ENCODE assay signal across 20 cellular contexts in genomic region chr1:22413799-22414198, GRCh38. TPM values are rescaled to one million over a fixed set of nuclear protein-coding genes. Genes with fewer than 3 reads are reported as not detected.
DNase-seq lines count a peak whose midpoint lies in the region; ATAC-seq, FAIRE-seq and TF ChIP-seq lines count a peak whose summit lies in the region.
"Had no signal": no experiment of that assay in that cellular context is flagged by ENCODE, and none has a peak within 500 bp of the region (broad histone marks: within the 10 kb centered on the region; RNA-seq: fewer than 3 reads in every experiment).

No MANE protein-coding gene starts in this region.

- TF ChIP-seq CTCF in K562 (IDR thresholded peaks at IDR 0.05 in 2 of 3, conservative IDR thresholded peaks at IDR 0.05 in 1 of 3; ENCODE audit: insufficient read depth in 2 of 3, low read depth in 1 of 3, low read length in 3 of 3), result no peak

- no peak for TF ChIP-seq POLR2A in K562 (conservative IDR thresholded peaks at IDR 0.05)

- H3K4me3 ChIP-seq in K562 (no peak overlapping the region), mucosa of stomach (ENCODE audit: low read length) (no peak overlapping the region), urinary bladder (ENCODE audit: low read depth, low read length) (no peak overlapping the region)
- H3K4me3 ChIP-seq: psoas muscle, tibial nerve had no signal

- H3K9ac ChIP-seq in K562 (ENCODE audit: insufficient read depth in 1 of 2, low read depth in 2 of 2, low read length in 2 of 2), result no peak overlapping the region
- peak overlapping the region; percentile 22 for H3K9ac ChIP-seq in mucosa of stomach (ENCODE audit: low read length)

- WGBS in K562 (ENCODE audit: insufficient coverage, low coverage, missing lambda C conversion rate), result 0% methylated on average over 1 of the region's 1 CpG
- WGBS in urinary bladder, result 44% methylated on average over 1 of the region's 1 CpG

- CTCF ChIA-PET in K562 (lab: Yijun Ruan, JAX; ENCODE audit: low intra/inter-chr PET ratio), result interaction anchor here (1.4 to 3.9 kb wide), 2 partner anchors 282 to 309 kb away, joined by 6 to 30 read pairs; no protein-coding TSS in a partner anchor

- H3K4me1 ChIP-seq in K562 (replicated peaks in 1 of 2; ENCODE audit: control insufficient read depth in 2 of 2, insufficient read depth in 2 of 2, low read length in 2 of 2) (peaks cover 3 to 4% of the 10 kb centered on the region in 2 experiments; a peak in 2 of 5 replicates), mucosa of stomach (ENCODE audit: control insufficient read depth, insufficient read depth, low read length) (peaks cover 32% of the 10 kb centered on the region), urinary bladder (ENCODE audit: insufficient read depth) (no peaks in the 10 kb centered on the region)

- DNase-seq in NCI-H510A treated with DMSO at 0.1 percent for 48 hours (lab: John Stamatoyannopoulos, UW) (peak; percentile 82), NCI-H510A (lab: John Stamatoyannopoulos, UW) (no peak), K562 (ENCODE audit: extremely low read depth in 1 of 4, low spot score in 3 of 4) (no peak)
- no peak for DNase-seq in activated effector memory CD4-positive, alpha-beta T cell treated with Interleukin-2 at 50 U/mL for 16 hours
- DNase-seq: activated CD4-positive, alpha-beta T cell treated with anti-CD3 and anti-CD28 coated beads for 1 hour; activated T-cell treated with anti-CD3 and anti-CD28 coated beads, Interleukin-2, amount 50 U/mL, for 48 hours; mesendoderm; natural killer cell; NCI-H187 treated with DMSO at 0.1 percent for 48 hours; psoas muscle; stimulated activated naive CD4-positive, alpha-beta T cell treated with Interleukin-2 at 50 U/mL for 16 hours had no signal

- H3K36me3 ChIP-seq in K562 (ENCODE audit: control insufficient read depth, insufficient read depth, low read length) (no peaks in the 10 kb centered on the region), mucosa of stomach (ENCODE audit: control insufficient read depth, insufficient read depth, low read length) (no peaks in the 10 kb centered on the region), urinary bladder (ENCODE audit: insufficient read depth) (no peaks in the 10 kb centered on the region)
- H3K36me3 ChIP-seq: tibial nerve had no signal

- no peak overlapping the region for H2AFZ ChIP-seq in K562 (ENCODE audit: low read depth, low read length)

- H3K79me2 ChIP-seq in K562 (ENCODE audit: control insufficient read depth, insufficient read depth, low read length), result no peaks in the 10 kb centered on the region

- intact Hi-C loops in K562 (cut with micrococcal nuclease), result loop anchor here (10.0 kb wide), 1 partner anchor 199 kb away; no protein-coding TSS in a partner anchor

- no peaks in the 10 kb centered on the region; the same call in 1 of the 2 replicates for H3K9me3 ChIP-seq in K562 (replicated peaks; ENCODE audit: control insufficient read depth, insufficient read depth, low read depth, low read length)
- H3K9me3 ChIP-seq in mucosa of stomach (ENCODE audit: control insufficient read depth, low read length), result no peaks in the 10 kb centered on the region
- H3K9me3 ChIP-seq: psoas muscle, tibial nerve had no signal

- TF ChIP-seq EP300 in K562 (IDR thresholded peaks at IDR 0.05; ENCODE audit: low read length), result no peak

- H3K27me3 ChIP-seq in K562 (ENCODE audit: control insufficient read depth in 2 of 2, insufficient read depth in 2 of 2, low read length in 2 of 2) (peaks cover 26 to 49% of the 10 kb centered on the region in 2 experiments), mucosa of stomach (ENCODE audit: control insufficient read depth, insufficient read depth, low read length) (peaks cover 12% of the 10 kb centered on the region)

- H3K27ac ChIP-seq in K562 (ENCODE audit: extremely low read depth, low read depth, low read length) (no peak overlapping the region), urinary bladder (ENCODE audit: low read depth) (peak overlapping the region; percentile 42)
- H3K27ac ChIP-seq: psoas muscle, tibial nerve had no signal

- no peak for FAIRE-seq in K562 (lab: Jason Lieb, UNC)
- FAIRE-seq: astrocyte, D721Med, small intestine had no signal

- no peak for ATAC-seq in K562
- ATAC-seq in GM18519 (IDR thresholded peaks at IDR 0.05; ENCODE audit: low FRiP score, unreplicated experiment), result no peak
- no peak for ATAC-seq in GM21367 (IDR thresholded peaks at IDR 0.05; ENCODE audit: unreplicated experiment)
- ATAC-seq: natural killer cell, psoas muscle, Right ventricle myocardium inferior had no signal

- no peak for TF ChIP-seq RAD21 in K562 (CRISPR knock-in tag; conservative IDR thresholded peaks at IDR 0.05 in 1 of 2, IDR thresholded peaks at IDR 0.05 in 1 of 2)

- H4K20me1 ChIP-seq in K562 (replicated peaks; ENCODE audit: control insufficient read depth, insufficient read depth, low read length), result peaks cover 3% of the 10 kb centered on the region; the same call in 1 of the 2 replicates

- POLR2A ChIA-PET in K562 (lab: Yijun Ruan, JAX), result interaction anchor here (0.6 kb wide), 2 partner anchors 262 to 552 kb away, joined by 3 read pairs; no protein-coding TSS in a partner anchor

- in situ Hi-C loops in K562 (cut with MboI), result no loop called here

- no TSS peak for BruUV-seq in K562 (replicated peaks; lab: Mats Ljungman, UMichigan)

- no peak overlapping the region for H3K4me2 ChIP-seq in K562 (ENCODE audit: insufficient read depth, low read length)

- no peaks in the 10 kb centered on the region for H3K9me1 ChIP-seq in K562 (ENCODE audit: control insufficient read depth, insufficient read depth, low read length)

TF ChIP-seq in K562, 482 proteins besides CTCF, POLR2A, EP300 and RAD21 (continues in another document):
- no peak for TF ChIP-seq SPI1 (IDR thresholded peaks at IDR 0.05; ENCODE audit: borderline replicate concordance, low read depth, low read length)
- TF ChIP-seq MBD2 (IDR thresholded peaks at IDR 0.05; ENCODE audit: borderline replicate concordance, low read depth), result no peak
- no peak for TF ChIP-seq CHCHD3 (CRISPR knock-in tag; IDR thresholded peaks at IDR 0.05)
- no peak for TF ChIP-seq FOXA1 (IDR thresholded peaks at IDR 0.05; ENCODE audit: borderline replicate concordance)
- peak; percentile 90 for TF ChIP-seq RBM25 (IDR thresholded peaks at IDR 0.05; ENCODE audit: low read depth, low read length, severe bottlenecking)
- no peak for TF ChIP-seq TEAD1 (CRISPR knock-in tag; IDR thresholded peaks at IDR 0.05)
- TF ChIP-seq STAT6 (CRISPR knock-in tag; IDR thresholded peaks at IDR 0.05), result no peak
- no peak for TF ChIP-seq SREBF2 (CRISPR knock-in tag; IDR thresholded peaks at IDR 0.05)
- peak; percentile 83 for TF ChIP-seq ZFP36 (IDR thresholded peaks at IDR 0.05; ENCODE audit: low read depth, low read length, partially characterized antibody)
- TF ChIP-seq MTA2 (IDR thresholded peaks at IDR 0.05; ENCODE audit: low read depth), result no peak
- TF ChIP-seq KDM1A (IDR thresholded peaks at IDR 0.05), result 0 out of 4 replicates have a peak, but pooled peaks have one; percentile 9 to 14
- TF ChIP-seq POLR3G (IDR thresholded peaks at IDR 0.05; ENCODE audit: extremely low read depth, insufficient read length, insufficient replicate concordance), result no peak
- TF ChIP-seq KLF6 (CRISPR knock-in tag; IDR thresholded peaks at IDR 0.05; ENCODE audit: borderline replicate concordance), result no peak

RNA-seq across cellular contexts. Expression of gene ZBTB40, which starts 37.9 kb away (rescaled TPM):
- total RNA-seq in K562 (2011; cell fraction: chromatin; rRNA removed; ENCODE audit: low replicate concordance), result 58.0 and 66.5 TPM in 2 replicates
- total RNA-seq in K562 (2011; cell fraction: nucleolus; rRNA removed), result 22.5 and 26.7 TPM in 2 replicates
- total RNA-seq in K562 (2011; cell fraction: nucleoplasm; rRNA removed), result 28.2 and 29.6 TPM in 2 replicates
- total RNA-seq in K562 (2014; rRNA removed) (16.3 and 18.7 TPM in 2 replicates), K562 (2014; rRNA removed; fragmentation: Illumina TruSeq; extraction: Trizol) (18.0 and 18.8 TPM in 2 replicates), K562 (2015; rRNA removed; fragmentation: Illumina TruSeq; extraction: Trizol) (21.9 and 22.3 TPM in 2 replicates), K562 (2021) (25.3 and 26.0 TPM in 2 replicates), urinary bladder (11.6 TPM)
- polyA plus RNA-seq in K562 (2011; rRNA removed) (11.1 and 12.3 TPM in 2 replicates), K562 (2014; fragmentation: Illumina TruSeq; extraction: Trizol) (20.1 and 22.9 TPM in 2 replicates), K562 (2014; fragmentation: Nextera tagmentation; extraction: Ambion mirVana) (1 to 10 TPM; 2.6 to 5.1 TPM), K562 (2014; rRNA removed) (21.2 and 21.8 TPM in 2 replicates), urinary bladder (9.8 TPM)
- 7.7 and 9.6 TPM in 2 replicates for polyA plus RNA-seq in K562 (2011; cell fraction: cytosol; rRNA removed)
- polyA plus RNA-seq in K562 (2011; cell fraction: nucleus; rRNA removed), result 54.9 and 86.0 TPM in 2 replicates
- 14.2 and 17.0 TPM in 2 replicates for polyA plus RNA-seq in K562 (2012)
- 17.6 and 19.0 TPM in 2 replicates for polyA minus RNA-seq in K562 (2011; rRNA and poly(A)+ RNA removed)
- polyA minus RNA-seq in K562 (2011; cell fraction: cytosol; rRNA and poly(A)+ RNA removed), result 8.6 and 10.1 TPM in 2 replicates
- polyA minus RNA-seq in K562 (2011; cell fraction: nucleus; rRNA and poly(A)+ RNA removed), result 18.2 and 27.2 TPM in 2 replicates
